In the genomic region with DNA sequence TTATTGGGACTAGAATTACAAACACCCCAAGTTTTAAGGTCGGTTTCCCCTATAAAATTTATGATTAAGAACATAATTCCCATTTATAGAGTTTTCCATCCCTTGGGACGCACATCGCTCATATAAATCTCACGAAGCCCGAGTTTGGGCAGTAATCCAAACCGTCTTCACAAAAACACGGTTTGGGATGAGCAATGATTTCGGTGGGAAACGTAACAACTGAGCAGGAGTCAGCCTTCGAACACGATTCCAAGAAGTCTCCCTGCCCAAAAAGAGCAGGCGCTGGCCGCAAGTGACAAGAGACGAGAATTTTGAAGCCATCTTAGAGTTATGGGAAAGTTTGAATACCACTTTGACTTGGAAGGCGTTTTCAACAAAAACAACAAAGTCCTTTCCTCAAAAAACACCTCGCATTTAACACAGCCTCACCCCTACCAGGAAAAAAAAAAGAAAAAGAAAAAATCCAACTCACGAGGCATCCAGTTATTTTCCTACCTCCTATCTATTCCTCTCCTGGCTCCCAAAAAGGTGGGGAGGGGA, we compare ENCODE assay signal across 8 cellular contexts. TPM values are rescaled to one million over a fixed set of nuclear protein-coding genes. Genes with fewer than 3 reads are reported as not detected.
A peak's percentile ranks its signal among the peaks of the same experiment; 100 is the strongest.
DNase-seq lines count a peak whose midpoint lies in the region; ATAC-seq, FAIRE-seq and TF ChIP-seq lines count a peak whose summit lies in the region.

No MANE protein-coding gene starts in this region.

- FAIRE-seq in bronchial epithelial cell (lab: Jason Lieb, UNC): peak; percentile 7

- H3K27me3 Mint-ChIP-seq in CD14-positive monocyte (ENCODE audit: low read depth in 3 of 3): peaks cover 8 to 15% (median 15%) of the 10 kb centered on the region in 3 donors

- H3K4me1 ChIP-seq in upper lobe of left lung: peaks cover 27 to 42% (median 30%) of the 10 kb centered on the region in 4 donors

- H3K4me3 ChIP-seq in bronchial epithelial cell (ENCODE audit: low read depth, low read length): peak overlapping the region; percentile 71
- H3K4me3 ChIP-seq in upper lobe of left lung: peak overlapping the region; percentile 64 to 95 (median 86)

- H3K9me3 Mint-ChIP-seq in CD14-positive monocyte: no peaks in the 10 kb centered on the region

- peaks cover 4% of the 10 kb centered on the region for H3K36me3 ChIP-seq in bronchial epithelial cell (ENCODE audit: control insufficient read depth, insufficient read depth, low read length)
- peaks cover 0 to 4% (median 1%) of the 10 kb centered on the region in 4 donors for H3K36me3 ChIP-seq in upper lobe of left lung

- DNase-seq in CD14-positive monocyte (ENCODE audit: low spot score) (no peak), KBM-7 (peak; percentile 31), bronchial epithelial cell (ENCODE audit: low read depth) (no peak), lung microvascular endothelial cell (ENCODE audit: low read depth in 2 of 2) (peak; percentile 48 to 81), upper lobe of left lung (no peak), HUDEP-2 (lab: John Stamatoyannopoulos, UW; ENCODE audit: unreplicated experiment in 76 of 76) (no peak)
- DNase-seq in activated effector memory CD4-positive, alpha-beta T cell treated with Interleukin-2 at 50 U/mL for 16 hours: no peak

- peaks cover 6 to 20% of the 10 kb centered on the region in 2 donors for H3K36me3 Mint-ChIP-seq in CD14-positive monocyte

- no peaks in the 10 kb centered on the region for H3K9me3 ChIP-seq in upper lobe of left lung

- no peak for TF ChIP-seq POLR2A in upper lobe of left lung (IDR thresholded peaks at IDR 0.05)

- no peak for ATAC-seq in upper lobe of left lung (ENCODE audit: low FRiP score in 2 of 2)
- no peak for ATAC-seq in HG03457 (IDR thresholded peaks at IDR 0.05; ENCODE audit: unreplicated experiment)

- H3K4me1 Mint-ChIP-seq in CD14-positive monocyte: peaks cover 38% of the 10 kb centered on the region

- intact Hi-C loops in CD14-positive monocyte (cut with micrococcal nuclease): loop anchor here in 1 of 2 donors (5.0 kb wide), 1 partner anchor 44 kb away; a partner anchor contains a TSS

- TF ChIP-seq EP300 in upper lobe of left lung (IDR thresholded peaks at IDR 0.05): no peak

- H3K27ac Mint-ChIP-seq in CD14-positive monocyte: peak overlapping the region in 3 of 7 donors; percentile 28 to 87 (median 75)

- 19 to 32% methylated on average over 17 of the region's 17 CpGs for WGBS in upper lobe of left lung, 2 donors

- H3K27me3 ChIP-seq in bronchial epithelial cell (ENCODE audit: control insufficient read depth, insufficient read depth, low read length) (peaks cover 2% of the 10 kb centered on the region), upper lobe of left lung (no peaks in the 10 kb centered on the region)

- in situ Hi-C loops in KBM-7 (cut with MboI; ENCODE audit: low pct_unique_long_range_greater_than_20kb, low sequenced_read_pairs): no loop called here

- H3K27ac ChIP-seq in upper lobe of left lung: peak overlapping the region; percentile 91 to 98 (median 96)

- peak overlapping the region; percentile 78 to 82 for H3K4me3 Mint-ChIP-seq in CD14-positive monocyte

- TF ChIP-seq CTCF in CD14-positive monocyte (IDR thresholded peaks at IDR 0.05) (no peak), bronchial epithelial cell (IDR thresholded peaks at IDR 0.05; ENCODE audit: insufficient read depth, low read length, severe bottlenecking) (no peak), upper lobe of left lung (IDR thresholded peaks at IDR 0.05) (no peak)

RNA-seq across cellular contexts. Expression of a gene that starts 1.7 kb away (rescaled TPM):
- 10 to 100 TPM; 11.9 to 15.1 TPM for polyA plus RNA-seq in CD14-positive monocyte
- 18.7 and 22.9 TPM in 2 replicates for total RNA-seq in bronchial epithelial cell
- 29.0 and 35.1 TPM in 2 replicates for total RNA-seq in lung microvascular endothelial cell
- 10 to 100 TPM in 5 of 6 donors, 1 to 10 TPM in 1; 10.0 to 41.9 (median 33.8) TPM for total RNA-seq in upper lobe of left lung

RNA-seq across cellular contexts. Expression of a gene that starts 46.5 kb away (rescaled TPM):
- 10 to 100 TPM; 19.5 to 19.6 TPM for polyA plus RNA-seq in CD14-positive monocyte
- total RNA-seq in bronchial epithelial cell (5.3 and 10.9 TPM in 2 replicates), lung microvascular endothelial cell (7.2 and 12.1 TPM in 2 replicates), upper lobe of left lung (10 to 100 TPM; 15.2 to 38.3 (median 27.8) TPM)

Comparison
In these comparisons a context has a peak if more than half of its experiments do, and no peak if none do; other contexts are left out.
1. DNase-seq: peak in KBM-7 (single experiment) and lung microvascular endothelial cell (2 of 2); none in CD14-positive monocyte (single experiment), bronchial epithelial cell (single experiment), upper lobe of left lung (0 of 2), activated effector memory CD4-positive, alpha-beta T cell treated with Interleukin-2 at 50 U/mL for 16 hours (single experiment) and HUDEP-2 (0 of 76).